In genomic region chr17:14310101-14310500, GRCh38 we compare ENCODE assay signal across 9 cellular contexts. TPM values are rescaled to one million over a fixed set of nuclear protein-coding genes. Genes with fewer than 3 reads are reported as not detected.
A peak's percentile ranks its signal among the peaks of the same experiment; 100 is the strongest.
DNase-seq lines count a peak whose midpoint lies in the region; ATAC-seq and TF ChIP-seq lines count a peak whose summit lies in the region.
"Had no signal": no experiment of that assay in that cellular context is flagged by ENCODE, and none has a peak within 500 bp of the region (broad histone marks: within the 10 kb centered on the region; RNA-seq: fewer than 3 reads in every experiment).

No MANE protein-coding gene starts in this region.

- H3K27ac Mint-ChIP-seq in stimulated activated naive CD8-positive, alpha-beta T cell treated with anti-CD3 and anti-CD28 coated beads, Interleukin-15, amount 100 ng/mL, for 72 hours: peak overlapping the region in 1 of 2 donors; percentile 49
- no peak overlapping the region for H3K27ac Mint-ChIP-seq in mesothelial cell of epicardium

- peaks cover 68% of the 10 kb centered on the region for H3K4me1 Mint-ChIP-seq in stimulated activated naive CD8-positive, alpha-beta T cell treated with anti-CD3 and anti-CD28 coated beads, Interleukin-15, amount 100 ng/mL, for 72 hours
- peaks cover 30% of the 10 kb centered on the region for H3K4me1 Mint-ChIP-seq in mesothelial cell of epicardium

- H3K4me1 ChIP-seq in vagina: peaks cover 32% of the 10 kb centered on the region

- TF ChIP-seq CTCF in mesothelial cell of epicardium (IDR thresholded peaks at IDR 0.05; ENCODE audit: unreplicated experiment) (no peak), vagina (IDR thresholded peaks at IDR 0.05) (no peak)

- H3K27me3 Mint-ChIP-seq in stimulated activated naive CD8-positive, alpha-beta T cell treated with anti-CD3 and anti-CD28 coated beads, Interleukin-15, amount 100 ng/mL, for 72 hours: no peaks in the 10 kb centered on the region
- H3K27me3 Mint-ChIP-seq in mesothelial cell of epicardium (ENCODE audit: low read depth): peaks cover 40% of the 10 kb centered on the region

- H3K4me3 ChIP-seq in vagina: peak overlapping the region; percentile 56 to 58

- no peak overlapping the region for H3K27ac ChIP-seq in vagina

- no peaks in the 10 kb centered on the region for H3K9me3 ChIP-seq in vagina

- no peaks in the 10 kb centered on the region for H3K9me3 Mint-ChIP-seq in stimulated activated naive CD8-positive, alpha-beta T cell treated with anti-CD3 and anti-CD28 coated beads, Interleukin-15, amount 100 ng/mL, for 72 hours
- H3K9me3 Mint-ChIP-seq in mesothelial cell of epicardium: no peaks in the 10 kb centered on the region

- peak overlapping the region; percentile 78 to 88 for H3K4me3 Mint-ChIP-seq in stimulated activated naive CD8-positive, alpha-beta T cell treated with anti-CD3 and anti-CD28 coated beads, Interleukin-15, amount 100 ng/mL, for 72 hours
- peak overlapping the region; percentile 88 for H3K4me3 Mint-ChIP-seq in mesothelial cell of epicardium

- no peak for ATAC-seq in stimulated activated naive CD8-positive, alpha-beta T cell treated with anti-CD3 and anti-CD28 coated beads, Interleukin-15, amount 100 ng/mL, for 72 hours
- no peak for ATAC-seq in stimulated activated naive CD8-positive, alpha-beta T cell treated with anti-CD3 and anti-CD28 coated beads, Interleukin-15, Interleukin-2, amounts not matched to agents 100 U/mL and 50 U/mL, for 24 hours
- no peak for ATAC-seq in GM18498 (IDR thresholded peaks at IDR 0.05; ENCODE audit: unreplicated experiment)

- intact Hi-C loops in vagina (cut with DNase I): no loop called here

- TF ChIP-seq POLR2A in vagina (IDR thresholded peaks at IDR 0.05): no peak

- H3K36me3 ChIP-seq in vagina: no peaks in the 10 kb centered on the region

- H3K36me3 Mint-ChIP-seq in mesothelial cell of epicardium: peaks cover 5% of the 10 kb centered on the region

- DNase-seq in stimulated activated naive CD8-positive, alpha-beta T cell treated with anti-CD3 and anti-CD28 coated beads, Interleukin-15, amount 100 ng/mL, for 72 hours: no peak
- no peak for DNase-seq in stimulated activated naive CD8-positive, alpha-beta T cell treated with anti-CD3 and anti-CD28 coated beads, Interleukin-15, Interleukin-2, amounts not matched to agents 100 U/mL and 50 U/mL, for 24 hours
- DNase-seq in ecto neural progenitor cell (ENCODE audit: low spot score) (peak; percentile 59), mesothelial cell of epicardium (ENCODE audit: low spot score in 2 of 2, unreplicated experiment in 2 of 2) (no peak), vagina (ENCODE audit: extremely low spot score in 2 of 2) (peak in 1 of 2 donors; percentile 67), germinal center (ENCODE audit: low spot score) (no peak)
- no peak for DNase-seq in activated CD4-positive, CD25-positive, alpha-beta regulatory T cell treated with anti-CD3 and anti-CD28 coated beads, Interleukin-2, amount 50 U/mL, for 72 hours
- DNase-seq: DND-41 had no signal

- no peaks in the 10 kb centered on the region for H3K27me3 ChIP-seq in vagina

RNA-seq across cellular contexts. Expression of gene HS3ST3B1, which starts 9.2 kb away (rescaled TPM):
- total RNA-seq in mesothelial cell of epicardium (8.7 to 9.8 TPM (median 8.7 TPM) in 3 replicates), vagina (5.9 TPM)
